19 cellular contexts compared by ENCODE assay signal in the genomic region with DNA sequence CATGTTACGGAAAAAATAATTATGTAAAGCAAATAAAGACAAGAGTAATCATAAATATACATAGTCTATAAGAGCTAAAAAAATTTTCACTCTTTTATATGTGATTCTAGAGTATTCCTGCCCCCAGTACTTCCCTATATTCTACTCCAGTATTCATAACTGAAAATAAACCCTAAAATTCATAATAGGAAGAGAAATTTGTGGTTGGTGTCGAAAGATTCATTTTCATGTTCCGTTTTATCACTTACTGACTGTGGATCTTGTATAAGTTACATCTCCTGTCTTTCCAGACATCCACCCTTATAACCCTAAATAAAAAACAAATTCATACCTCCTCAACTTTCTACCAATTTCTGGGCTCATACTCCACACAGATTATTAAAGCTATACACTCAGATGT. TPM values are rescaled to one million over a fixed set of nuclear protein-coding genes. Genes with fewer than 3 reads are reported as not detected.
DNase-seq lines count a peak whose midpoint lies in the region; ATAC-seq lines count a peak whose summit lies in the region.
"Had no signal": no experiment of that assay in that cellular context is flagged by ENCODE, and none has a peak within 500 bp of the region (broad histone marks: within the 10 kb centered on the region; RNA-seq: fewer than 3 reads in every experiment).

No MANE protein-coding gene starts in this region.

- no peak for DNase-seq in activated T-cell treated with anti-CD3 and anti-CD28 coated beads, Interleukin-2, amount 50 U/mL, for 24 hours
- DNase-seq in activated T-cell treated with anti-CD3 and anti-CD28 coated beads for 4 hours: no peak
- peak; percentile 79 for DNase-seq in MV-4-11 (lab: John Stamatoyannopoulos, UW)
- no peak for DNase-seq in activated naive CD8-positive, alpha-beta T cell treated with anti-CD3 and anti-CD28 coated beads for 36 hours
- DNase-seq in ureter (ENCODE audit: low spot score): no peak
- DNase-seq: activated CD4-positive, alpha-beta T cell treated with anti-CD3 and anti-CD28 coated beads for 4 hours; activated gamma-delta T cell treated with Interleukin-2 at 50 U/mL for 16 hours; DMS53; foreskin melanocyte; HCEC 1CT; mammary epithelial cell; NCI-H146; NCI-H510A treated with DMSO at 0.1 percent for 48 hours; right lobe of liver; stimulated activated naive CD4-positive, alpha-beta T cell had no signal

- H3K4me1 Mint-ChIP-seq in activated T-cell treated with anti-CD3 and anti-CD28 coated beads, Interleukin-2, amount 50 U/mL, for 24 hours (ENCODE audit: low read depth): peaks cover 72% of the 10 kb centered on the region
- peaks cover 62% of the 10 kb centered on the region for H3K4me1 Mint-ChIP-seq in activated naive CD8-positive, alpha-beta T cell treated with anti-CD3 and anti-CD28 coated beads for 36 hours
- peaks cover 63% of the 10 kb centered on the region for H3K4me1 Mint-ChIP-seq in stimulated activated memory B cell treated with anti-CD40 and anti-IgM and Interleukin-4, amounts not matched to agents 10 μg/mL and 1 μg/mL and 100 μg/mL, for 72 hours

- no peaks in the 10 kb centered on the region for H3K9me3 Mint-ChIP-seq in activated T-cell treated with anti-CD3 and anti-CD28 coated beads, Interleukin-2, amount 50 U/mL, for 24 hours
- peaks cover 7% of the 10 kb centered on the region for H3K9me3 Mint-ChIP-seq in activated naive CD8-positive, alpha-beta T cell treated with anti-CD3 and anti-CD28 coated beads for 36 hours
- no peaks in the 10 kb centered on the region for H3K9me3 Mint-ChIP-seq in stimulated activated memory B cell treated with anti-CD40 and anti-IgM and Interleukin-4, amounts not matched to agents 10 μg/mL and 1 μg/mL and 100 μg/mL, for 72 hours

- H3K36me3 Mint-ChIP-seq in activated T-cell treated with anti-CD3 and anti-CD28 coated beads, Interleukin-2, amount 50 U/mL, for 24 hours (ENCODE audit: low read depth): no peaks in the 10 kb centered on the region
- peaks cover 17% of the 10 kb centered on the region for H3K36me3 Mint-ChIP-seq in activated naive CD8-positive, alpha-beta T cell treated with anti-CD3 and anti-CD28 coated beads for 36 hours
- no peaks in the 10 kb centered on the region for H3K36me3 Mint-ChIP-seq in stimulated activated memory B cell treated with anti-CD40 and anti-IgM and Interleukin-4, amounts not matched to agents 10 μg/mL and 1 μg/mL and 100 μg/mL, for 72 hours

- no peak for ATAC-seq in stimulated activated memory B cell treated with anti-CD40 and anti-IgM and Interleukin-4, amounts not matched to agents 10 μg/mL and 1 μg/mL and 100 μg/mL, for 72 hours
- ATAC-seq in HG02981 (IDR thresholded peaks at IDR 0.05; ENCODE audit: unreplicated experiment): no peak
- no peak for ATAC-seq in GM18511 (IDR thresholded peaks at IDR 0.05; ENCODE audit: unreplicated experiment)
- ATAC-seq: K562 had no signal

- peak overlapping the region; percentile 89 for H3K27ac Mint-ChIP-seq in activated T-cell treated with anti-CD3 and anti-CD28 coated beads, Interleukin-2, amount 50 U/mL, for 24 hours
- peak overlapping the region; percentile 77 for H3K27ac Mint-ChIP-seq in activated naive CD8-positive, alpha-beta T cell treated with anti-CD3 and anti-CD28 coated beads for 36 hours
- peak overlapping the region; percentile 68 for H3K27ac Mint-ChIP-seq in stimulated activated memory B cell treated with anti-CD40 and anti-IgM and Interleukin-4, amounts not matched to agents 10 μg/mL and 1 μg/mL and 100 μg/mL, for 72 hours

- peak overlapping the region; percentile 50 for H3K4me3 Mint-ChIP-seq in activated T-cell treated with anti-CD3 and anti-CD28 coated beads, Interleukin-2, amount 50 U/mL, for 24 hours
- H3K4me3 Mint-ChIP-seq in activated naive CD8-positive, alpha-beta T cell treated with anti-CD3 and anti-CD28 coated beads for 36 hours: peak overlapping the region; percentile 26
- peak overlapping the region; percentile 13 for H3K4me3 Mint-ChIP-seq in stimulated activated memory B cell treated with anti-CD40 and anti-IgM and Interleukin-4, amounts not matched to agents 10 μg/mL and 1 μg/mL and 100 μg/mL, for 72 hours

- H3K27me3 Mint-ChIP-seq in activated T-cell treated with anti-CD3 and anti-CD28 coated beads, Interleukin-2, amount 50 U/mL, for 24 hours: no peaks in the 10 kb centered on the region
- H3K27me3 Mint-ChIP-seq in activated naive CD8-positive, alpha-beta T cell treated with anti-CD3 and anti-CD28 coated beads for 36 hours: no peaks in the 10 kb centered on the region
- no peaks in the 10 kb centered on the region for H3K27me3 Mint-ChIP-seq in stimulated activated memory B cell treated with anti-CD40 and anti-IgM and Interleukin-4, amounts not matched to agents 10 μg/mL and 1 μg/mL and 100 μg/mL, for 72 hours

RNA-seq across cellular contexts. Expression of gene MBNL1, which starts 16.0 kb away (rescaled TPM):
- total RNA-seq in activated naive CD8-positive, alpha-beta T cell treated with anti-CD3 and anti-CD28 coated beads for 36 hours: 100 to 1,000 TPM; 385 to 392 TPM
- 223 TPM for total RNA-seq in ureter
